In the genomic region with DNA sequence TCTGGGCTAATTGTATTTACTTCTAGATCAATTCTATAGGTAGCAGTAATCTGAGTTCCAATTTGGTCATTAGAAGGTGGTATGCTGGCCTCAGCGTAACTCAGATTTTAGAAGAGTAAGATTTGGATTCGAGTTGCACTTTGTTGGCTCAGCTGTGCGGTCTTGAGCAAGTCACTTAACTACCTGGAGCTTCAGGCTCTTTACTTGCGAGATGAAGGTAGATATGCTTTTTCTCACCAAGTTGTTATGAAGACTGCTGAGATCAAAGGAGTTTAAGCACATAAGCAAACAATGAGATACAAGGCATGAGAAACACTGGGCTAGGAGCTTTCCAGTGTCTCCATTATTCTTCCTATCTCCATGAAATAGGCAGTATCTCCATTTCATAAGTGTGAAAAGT, we compare ENCODE assay signal across 1 cellular context.
TF ChIP-seq lines count a peak whose summit lies in the region.

No MANE protein-coding gene starts in this region.

TF ChIP-seq in K562, 482 proteins besides CTCF, POLR2A, EP300 and RAD21 (continued from another document):
- TF ChIP-seq, protein P1, sequence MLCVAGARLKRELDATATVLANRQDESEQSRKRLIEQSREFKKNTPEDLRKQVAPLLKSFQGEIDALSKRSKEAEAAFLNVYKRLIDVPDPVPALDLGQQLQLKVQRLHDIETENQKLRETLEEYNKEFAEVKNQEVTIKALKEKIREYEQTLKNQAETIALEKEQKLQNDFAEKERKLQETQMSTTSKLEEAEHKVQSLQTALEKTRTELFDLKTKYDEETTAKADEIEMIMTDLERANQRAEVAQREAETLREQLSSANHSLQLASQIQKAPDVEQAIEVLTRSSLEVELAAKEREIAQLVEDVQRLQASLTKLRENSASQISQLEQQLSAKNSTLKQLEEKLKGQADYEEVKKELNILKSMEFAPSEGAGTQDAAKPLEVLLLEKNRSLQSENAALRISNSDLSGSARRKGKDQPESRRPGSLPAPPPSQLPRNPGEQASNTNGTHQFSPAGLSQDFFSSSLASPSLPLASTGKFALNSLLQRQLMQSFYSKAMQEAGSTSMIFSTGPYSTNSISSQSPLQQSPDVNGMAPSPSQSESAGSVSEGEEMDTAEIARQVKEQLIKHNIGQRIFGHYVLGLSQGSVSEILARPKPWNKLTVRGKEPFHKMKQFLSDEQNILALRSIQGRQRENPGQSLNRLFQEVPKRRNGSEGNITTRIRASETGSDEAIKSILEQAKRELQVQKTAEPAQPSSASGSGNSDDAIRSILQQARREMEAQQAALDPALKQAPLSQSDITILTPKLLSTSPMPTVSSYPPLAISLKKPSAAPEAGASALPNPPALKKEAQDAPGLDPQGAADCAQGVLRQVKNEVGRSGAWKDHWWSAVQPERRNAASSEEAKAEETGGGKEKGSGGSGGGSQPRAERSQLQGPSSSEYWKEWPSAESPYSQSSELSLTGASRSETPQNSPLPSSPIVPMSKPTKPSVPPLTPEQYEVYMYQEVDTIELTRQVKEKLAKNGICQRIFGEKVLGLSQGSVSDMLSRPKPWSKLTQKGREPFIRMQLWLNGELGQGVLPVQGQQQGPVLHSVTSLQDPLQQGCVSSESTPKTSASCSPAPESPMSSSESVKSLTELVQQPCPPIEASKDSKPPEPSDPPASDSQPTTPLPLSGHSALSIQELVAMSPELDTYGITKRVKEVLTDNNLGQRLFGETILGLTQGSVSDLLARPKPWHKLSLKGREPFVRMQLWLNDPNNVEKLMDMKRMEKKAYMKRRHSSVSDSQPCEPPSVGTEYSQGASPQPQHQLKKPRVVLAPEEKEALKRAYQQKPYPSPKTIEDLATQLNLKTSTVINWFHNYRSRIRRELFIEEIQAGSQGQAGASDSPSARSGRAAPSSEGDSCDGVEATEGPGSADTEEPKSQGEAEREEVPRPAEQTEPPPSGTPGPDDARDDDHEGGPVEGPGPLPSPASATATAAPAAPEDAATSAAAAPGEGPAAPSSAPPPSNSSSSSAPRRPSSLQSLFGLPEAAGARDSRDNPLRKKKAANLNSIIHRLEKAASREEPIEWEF (CRISPR knock-in tag; IDR thresholded peaks at IDR 0.05): no peak
- TF ChIP-seq, protein P2, sequence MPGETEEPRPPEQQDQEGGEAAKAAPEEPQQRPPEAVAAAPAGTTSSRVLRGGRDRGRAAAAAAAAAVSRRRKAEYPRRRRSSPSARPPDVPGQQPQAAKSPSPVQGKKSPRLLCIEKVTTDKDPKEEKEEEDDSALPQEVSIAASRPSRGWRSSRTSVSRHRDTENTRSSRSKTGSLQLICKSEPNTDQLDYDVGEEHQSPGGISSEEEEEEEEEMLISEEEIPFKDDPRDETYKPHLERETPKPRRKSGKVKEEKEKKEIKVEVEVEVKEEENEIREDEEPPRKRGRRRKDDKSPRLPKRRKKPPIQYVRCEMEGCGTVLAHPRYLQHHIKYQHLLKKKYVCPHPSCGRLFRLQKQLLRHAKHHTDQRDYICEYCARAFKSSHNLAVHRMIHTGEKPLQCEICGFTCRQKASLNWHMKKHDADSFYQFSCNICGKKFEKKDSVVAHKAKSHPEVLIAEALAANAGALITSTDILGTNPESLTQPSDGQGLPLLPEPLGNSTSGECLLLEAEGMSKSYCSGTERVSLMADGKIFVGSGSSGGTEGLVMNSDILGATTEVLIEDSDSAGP (CRISPR knock-in tag; IDR thresholded peaks at IDR 0.05): no peak
- TF ChIP-seq, protein P3, sequence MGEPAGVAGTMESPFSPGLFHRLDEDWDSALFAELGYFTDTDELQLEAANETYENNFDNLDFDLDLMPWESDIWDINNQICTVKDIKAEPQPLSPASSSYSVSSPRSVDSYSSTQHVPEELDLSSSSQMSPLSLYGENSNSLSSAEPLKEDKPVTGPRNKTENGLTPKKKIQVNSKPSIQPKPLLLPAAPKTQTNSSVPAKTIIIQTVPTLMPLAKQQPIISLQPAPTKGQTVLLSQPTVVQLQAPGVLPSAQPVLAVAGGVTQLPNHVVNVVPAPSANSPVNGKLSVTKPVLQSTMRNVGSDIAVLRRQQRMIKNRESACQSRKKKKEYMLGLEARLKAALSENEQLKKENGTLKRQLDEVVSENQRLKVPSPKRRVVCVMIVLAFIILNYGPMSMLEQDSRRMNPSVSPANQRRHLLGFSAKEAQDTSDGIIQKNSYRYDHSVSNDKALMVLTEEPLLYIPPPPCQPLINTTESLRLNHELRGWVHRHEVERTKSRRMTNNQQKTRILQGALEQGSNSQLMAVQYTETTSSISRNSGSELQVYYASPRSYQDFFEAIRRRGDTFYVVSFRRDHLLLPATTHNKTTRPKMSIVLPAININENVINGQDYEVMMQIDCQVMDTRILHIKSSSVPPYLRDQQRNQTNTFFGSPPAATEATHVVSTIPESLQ (CRISPR knock-in tag; IDR thresholded peaks at IDR 0.05): no peak
- TF ChIP-seq, protein P4, sequence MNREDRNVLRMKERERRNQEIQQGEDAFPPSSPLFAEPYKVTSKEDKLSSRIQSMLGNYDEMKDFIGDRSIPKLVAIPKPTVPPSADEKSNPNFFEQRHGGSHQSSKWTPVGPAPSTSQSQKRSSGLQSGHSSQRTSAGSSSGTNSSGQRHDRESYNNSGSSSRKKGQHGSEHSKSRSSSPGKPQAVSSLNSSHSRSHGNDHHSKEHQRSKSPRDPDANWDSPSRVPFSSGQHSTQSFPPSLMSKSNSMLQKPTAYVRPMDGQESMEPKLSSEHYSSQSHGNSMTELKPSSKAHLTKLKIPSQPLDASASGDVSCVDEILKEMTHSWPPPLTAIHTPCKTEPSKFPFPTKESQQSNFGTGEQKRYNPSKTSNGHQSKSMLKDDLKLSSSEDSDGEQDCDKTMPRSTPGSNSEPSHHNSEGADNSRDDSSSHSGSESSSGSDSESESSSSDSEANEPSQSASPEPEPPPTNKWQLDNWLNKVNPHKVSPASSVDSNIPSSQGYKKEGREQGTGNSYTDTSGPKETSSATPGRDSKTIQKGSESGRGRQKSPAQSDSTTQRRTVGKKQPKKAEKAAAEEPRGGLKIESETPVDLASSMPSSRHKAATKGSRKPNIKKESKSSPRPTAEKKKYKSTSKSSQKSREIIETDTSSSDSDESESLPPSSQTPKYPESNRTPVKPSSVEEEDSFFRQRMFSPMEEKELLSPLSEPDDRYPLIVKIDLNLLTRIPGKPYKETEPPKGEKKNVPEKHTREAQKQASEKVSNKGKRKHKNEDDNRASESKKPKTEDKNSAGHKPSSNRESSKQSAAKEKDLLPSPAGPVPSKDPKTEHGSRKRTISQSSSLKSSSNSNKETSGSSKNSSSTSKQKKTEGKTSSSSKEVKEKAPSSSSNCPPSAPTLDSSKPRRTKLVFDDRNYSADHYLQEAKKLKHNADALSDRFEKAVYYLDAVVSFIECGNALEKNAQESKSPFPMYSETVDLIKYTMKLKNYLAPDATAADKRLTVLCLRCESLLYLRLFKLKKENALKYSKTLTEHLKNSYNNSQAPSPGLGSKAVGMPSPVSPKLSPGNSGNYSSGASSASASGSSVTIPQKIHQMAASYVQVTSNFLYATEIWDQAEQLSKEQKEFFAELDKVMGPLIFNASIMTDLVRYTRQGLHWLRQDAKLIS (CRISPR knock-in tag; IDR thresholded peaks at IDR 0.05): no peak
- no peak for TF ChIP-seq THRAP3 (IDR thresholded peaks at IDR 0.05; ENCODE audit: borderline replicate concordance)
